Comparison of ENCODE assay signal across 21 cellular contexts in the genomic region with DNA sequence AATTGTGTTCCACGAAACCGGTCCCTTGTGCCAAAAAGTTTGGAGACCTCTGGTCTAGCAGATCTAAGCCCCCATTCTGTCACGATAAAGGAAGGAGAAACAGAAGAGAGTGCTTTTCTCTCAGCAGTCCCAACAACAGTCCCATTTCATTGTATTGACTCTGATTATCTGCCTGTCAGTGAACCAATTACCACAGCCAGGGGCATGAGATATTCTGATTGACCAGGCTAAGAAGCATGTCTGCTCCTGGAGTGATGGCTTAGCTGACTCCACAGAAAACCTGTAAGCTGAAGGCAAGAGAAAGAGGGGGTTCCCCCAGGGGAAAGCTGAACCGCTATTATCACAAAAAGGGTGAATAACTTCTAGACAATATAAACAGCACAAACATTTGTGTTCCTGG.
"Had no signal": no experiment of that assay in that cellular context is flagged by ENCODE, and none has a peak within 500 bp of the region (broad histone marks: within the 10 kb centered on the region; RNA-seq: fewer than 3 reads in every experiment).

No MANE protein-coding gene starts in this region.

- H3K9me3 ChIP-seq: lower lobe of right lung, psoas muscle, sigmoid colon, testis, tibial nerve, upper lobe of right lung, uterus had no signal

- DNase-seq: dermis blood vessel endothelial cell; effector memory CD8-positive, alpha-beta T cell; hypothalamus; left ventricle myocardium superior; lower lobe of right lung; natural killer cell; nucleus accumbens; psoas muscle; sigmoid colon; stimulated activated CD4-positive, alpha-beta T cell treated with anti-CD3 and anti-CD28 coated beads, Interleukin-4, amount 100 ng/mL, for 4 hours; stimulated activated naive CD8-positive, alpha-beta T cell treated with anti-CD3 and anti-CD28 coated beads, Interleukin-15, Interleukin-2, amounts not matched to agents 100 U/mL and 50 U/mL, for 24 hours; substantia nigra; testis; upper lobe of right lung; uterus had no signal

- H3K36me3 ChIP-seq: lower lobe of right lung, sigmoid colon, tibial nerve, upper lobe of right lung, uterus had no signal

- H3K27me3 ChIP-seq: sigmoid colon, testis, tibial nerve, upper lobe of right lung, uterus had no signal

- FAIRE-seq: frontal cortex, keratinocyte had no signal

- H3K4me3 ChIP-seq: coronary artery, lower lobe of right lung, psoas muscle, sigmoid colon, testis, tibial nerve, upper lobe of right lung, uterus had no signal

- H3K27ac ChIP-seq: coronary artery, lower lobe of right lung, psoas muscle, sigmoid colon, testis, tibial nerve, upper lobe of right lung, uterus had no signal

- H3K4me1 ChIP-seq: lower lobe of right lung, psoas muscle, sigmoid colon, testis, tibial nerve, upper lobe of right lung, uterus had no signal

- ATAC-seq: effector memory CD8-positive, alpha-beta T cell; left ventricle myocardium superior; lower lobe of right lung; natural killer cell; psoas muscle; right cardiac atrium; stimulated activated memory B cell treated with anti-CD40 and anti-IgM and Interleukin-4, amounts not matched to agents 10 μg/mL and 1 μg/mL and 100 μg/mL, for 72 hours; stimulated activated naive CD8-positive, alpha-beta T cell treated with anti-CD3 and anti-CD28 coated beads, Interleukin-15, Interleukin-2, amounts not matched to agents 100 U/mL and 50 U/mL, for 24 hours; upper lobe of right lung had no signal
